In the genomic region with DNA sequence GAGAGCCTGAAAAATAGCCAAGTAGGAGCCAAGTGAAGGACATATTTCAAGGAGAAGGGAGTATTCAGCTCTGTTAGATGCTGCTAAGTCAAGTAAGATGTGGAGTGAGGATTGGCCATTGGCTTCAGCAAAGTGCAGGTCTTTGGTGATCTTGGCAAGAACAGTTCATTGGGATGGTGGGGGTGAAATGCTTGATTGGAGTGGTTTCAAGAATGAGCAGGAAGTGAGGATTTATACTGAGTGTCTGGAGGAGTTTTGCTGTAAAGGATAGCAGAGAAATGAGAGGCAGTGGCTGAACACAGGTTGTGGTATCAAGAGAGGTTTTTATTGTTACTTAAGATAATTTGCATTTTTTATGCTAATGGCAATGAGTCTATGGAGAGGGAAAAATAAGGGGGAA, we compare ENCODE assay signal across 19 cellular contexts.
DNase-seq lines count a peak whose midpoint lies in the region.
"Had no signal": no experiment of that assay in that cellular context is flagged by ENCODE, and none has a peak within 500 bp of the region (broad histone marks: within the 10 kb centered on the region; RNA-seq: fewer than 3 reads in every experiment).

No MANE protein-coding gene starts in this region.

- H3K14ac ChIP-seq in mesenchymal stem cell (ENCODE audit: low read length in 2 of 2): no peak overlapping the region

- peak; percentile 6 for DNase-seq in DMS79 (lab: John Stamatoyannopoulos, UW)
- peak; percentile 19 for DNase-seq in MG63
- no peak for DNase-seq in caudate nucleus (lab: John Stamatoyannopoulos, UW)
- peak; percentile 41 for DNase-seq in left kidney (ENCODE audit: low read depth, low spot score)
- DNase-seq in NCI-H128 (lab: John Stamatoyannopoulos, UW; ENCODE audit: unreplicated experiment): no peak
- no peak for DNase-seq in 8988T
- DNase-seq in RKO (ENCODE audit: low spot score): no peak
- DNase-seq in mesenchymal stem cell: no peak
- DNase-seq: Caco-2; CD4-positive, CD25-positive, alpha-beta regulatory T cell; DMS153; MV-4-11; NCI-H1417 treated with DMSO at 0.1 percent for 48 hours; NCI-H1930; NCI-H510A; Peyer's patch; SHP77 treated with DMSO at 0.1 percent for 48 hours had no signal

- H3K27ac ChIP-seq in caudate nucleus (ENCODE audit: low read depth, low read length) (peak overlapping the region; percentile 18), mesenchymal stem cell (ENCODE audit: low read length, poor library complexity, severe bottlenecking) (no peak overlapping the region)
- H3K27ac ChIP-seq: Peyer's patch had no signal

- no peak overlapping the region for H3K9ac ChIP-seq in mesenchymal stem cell (ENCODE audit: low read length)

- peak overlapping the region in 1 of 2 experiments; percentile 59 for H3K23ac ChIP-seq in mesenchymal stem cell (ENCODE audit: low read length in 2 of 2)

- no peaks in the 10 kb centered on the region for H3K9me3 ChIP-seq in MG63
- H3K9me3 ChIP-seq in mesenchymal stem cell (ENCODE audit: control insufficient read depth, low read length): no peaks in the 10 kb centered on the region
- H3K9me3 ChIP-seq: Caco-2, HAP-1, Peyer's patch had no signal

- H3K27me3 ChIP-seq in MG63: no peaks in the 10 kb centered on the region
- H3K27me3 ChIP-seq in mesenchymal stem cell (ENCODE audit: control insufficient read depth in 1 of 2, insufficient read depth in 1 of 2, low read length in 2 of 2): no peaks in the 10 kb centered on the region
- H3K27me3 ChIP-seq: Peyer's patch had no signal

- no peak overlapping the region for H2BK12ac ChIP-seq in mesenchymal stem cell (ENCODE audit: low read length in 2 of 2)

- H2AFZ ChIP-seq in mesenchymal stem cell (ENCODE audit: low read depth, low read length): no peak overlapping the region

- no peak overlapping the region for H4K8ac ChIP-seq in mesenchymal stem cell (ENCODE audit: low read length)

- no peak overlapping the region for H2BK120ac ChIP-seq in mesenchymal stem cell (ENCODE audit: low read depth, low read length)

- H3K4me3 ChIP-seq in MG63 (no peak overlapping the region), mesenchymal stem cell (ENCODE audit: insufficient read depth in 1 of 2, low read depth in 1 of 2, low read length in 2 of 2) (no peak overlapping the region)
- H3K4me3 ChIP-seq: HAP-1, K562, Peyer's patch had no signal

- H3K79me1 ChIP-seq in mesenchymal stem cell (replicated peaks; ENCODE audit: low read length, poor library complexity, severe bottlenecking): peaks cover 22% of the 10 kb centered on the region

- no peak overlapping the region for H3K18ac ChIP-seq in mesenchymal stem cell (ENCODE audit: low read depth in 1 of 2, low read length in 2 of 2)

- H2BK15ac ChIP-seq in mesenchymal stem cell (ENCODE audit: low read depth, poor library complexity, severe bottlenecking): no peak overlapping the region

- no peak overlapping the region for H2AK5ac ChIP-seq in mesenchymal stem cell (ENCODE audit: low read length, severe bottlenecking)

- no peak overlapping the region for H4K91ac ChIP-seq in mesenchymal stem cell (ENCODE audit: low read length)

- no peaks in the 10 kb centered on the region; the same call in 1 of the 2 replicates for H3K36me3 ChIP-seq in MG63
- peaks cover 3 to 47% of the 10 kb centered on the region in 2 experiments for H3K36me3 ChIP-seq in mesenchymal stem cell (ENCODE audit: control insufficient read depth in 1 of 2, insufficient read depth in 2 of 2, low read depth in 1 of 2, low read length in 2 of 2)
- H3K36me3 ChIP-seq: HAP-1, Peyer's patch had no signal

- no peaks in the 10 kb centered on the region for H3K4me1 ChIP-seq in mesenchymal stem cell (ENCODE audit: control insufficient read depth, insufficient read depth, low read depth, low read length)
- H3K4me1 ChIP-seq: Caco-2, Peyer's patch had no signal

- H3K4me2 ChIP-seq in mesenchymal stem cell (ENCODE audit: low read length, poor library complexity, severe bottlenecking): no peak overlapping the region

- H2BK5ac ChIP-seq in mesenchymal stem cell (ENCODE audit: low read depth, low read length, poor library complexity, severe bottlenecking): no peak overlapping the region

- H3K4ac ChIP-seq in mesenchymal stem cell (ENCODE audit: low read depth in 1 of 2, low read length in 2 of 2): no peak overlapping the region

Comparison
In these comparisons a context has a peak if more than half of its experiments do, and no peak if none do; other contexts are left out.
1. DNase-seq: peak in DMS79 (single experiment), MG63 (single experiment) and left kidney (single experiment); none in caudate nucleus (0 of 61), NCI-H128 (single experiment), 8988T (single experiment), RKO (single experiment) and mesenchymal stem cell (single experiment).